In the genomic region with DNA sequence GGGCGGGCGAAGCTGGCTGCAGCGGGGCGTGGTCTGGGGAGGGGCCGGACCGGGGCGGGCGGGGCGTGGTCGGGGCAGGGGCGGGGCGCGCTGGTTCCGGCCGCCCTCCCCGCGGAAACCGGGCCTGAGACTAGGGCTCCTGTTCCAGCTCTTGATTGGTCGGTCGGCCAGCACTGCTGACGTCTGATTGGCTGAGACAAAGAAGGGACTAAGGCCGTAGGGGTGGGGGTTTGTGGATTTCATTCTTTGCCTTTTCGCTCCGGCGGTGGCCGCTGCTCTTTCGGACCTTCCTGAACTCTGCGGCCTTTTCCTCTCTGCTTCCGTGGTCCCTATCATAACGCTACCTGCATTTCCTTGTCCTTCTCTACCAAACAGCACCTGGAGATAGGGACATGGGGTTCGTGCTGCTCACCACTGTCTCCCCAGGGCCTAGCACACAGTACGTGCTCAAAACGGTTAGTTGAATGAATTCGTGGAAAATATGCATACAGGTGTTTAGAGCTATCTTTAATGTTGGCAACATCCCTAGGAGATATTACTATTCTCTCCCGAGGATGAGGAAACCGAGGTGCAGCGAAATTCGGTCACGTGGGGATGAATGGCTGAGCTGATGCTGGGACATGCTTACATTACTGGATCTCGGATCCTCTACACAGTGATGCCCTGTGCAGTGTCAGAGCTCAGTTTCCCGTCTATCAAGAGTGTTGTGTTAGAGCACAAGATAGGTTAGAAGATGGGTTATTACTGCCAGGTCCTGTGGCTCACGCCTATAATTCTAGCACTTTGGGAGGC, we compare ENCODE assay signal across 8 cellular contexts.
DNase-seq lines count a peak whose midpoint lies in the region; ATAC-seq and TF ChIP-seq lines count a peak whose summit lies in the region.

No MANE protein-coding gene starts in this region.

- H3K27me3 Mint-ChIP-seq in activated naive CD8-positive, alpha-beta T cell treated with anti-CD3 and anti-CD28 coated beads, Interleukin-2, amount 10 ng/mL, durations not matched to agents 7 days and 5 days: peaks cover 41% of the 10 kb centered on the region

- DNase-seq in GM06990 (ENCODE audit: extremely low read depth, insufficient read length): peak; percentile 80
- peak; percentile 85 for DNase-seq in HFF-Myc (ENCODE audit: extremely low read depth, low read depth)
- DNase-seq in NAMALWA (ENCODE audit: low spot score): peak; percentile 93
- peak; percentile 59 for DNase-seq in SKM-1 (lab: John Stamatoyannopoulos, UW; ENCODE audit: unreplicated experiment)
- DNase-seq in activated naive CD8-positive, alpha-beta T cell treated with anti-CD3 and anti-CD28 coated beads, Interleukin-2, amount 10 ng/mL, durations not matched to agents 7 days and 5 days: peak; percentile 85
- peak; percentile 92 to 97 for DNase-seq in cardiac muscle cell (ENCODE audit: low read depth in 1 of 2, low spot score in 1 of 2)
- peak; percentile 84 to 89 (median 86) for DNase-seq in ovary

- peaks cover 6% of the 10 kb centered on the region for H3K27me3 ChIP-seq in GM06990 (replicated peaks; ENCODE audit: control insufficient read depth, insufficient read depth, low read length)
- H3K27me3 ChIP-seq in cardiac muscle cell: peaks cover 19% of the 10 kb centered on the region
- no peaks in the 10 kb centered on the region for H3K27me3 ChIP-seq in ovary
- H3K27me3 ChIP-seq in thymus (ENCODE audit: control insufficient read depth, insufficient read depth): peaks cover 40% of the 10 kb centered on the region

- peak overlapping the region; percentile 90 for H3K4me3 Mint-ChIP-seq in activated naive CD8-positive, alpha-beta T cell treated with anti-CD3 and anti-CD28 coated beads, Interleukin-2, amount 10 ng/mL, durations not matched to agents 7 days and 5 days

- no peak for TF ChIP-seq POLR2A in ovary (IDR thresholded peaks at IDR 0.05)

- TF ChIP-seq CTCF in GM06990 (IDR thresholded peaks at IDR 0.05; ENCODE audit: insufficient read depth, low read length, poor library complexity, severe bottlenecking) (no peak), HFF-Myc (IDR thresholded peaks at IDR 0.05; ENCODE audit: low read depth, low read length, missing control alignments) (no peak), cardiac muscle cell (IDR thresholded peaks at IDR 0.05; ENCODE audit: low read depth, low read length) (no peak), ovary (IDR thresholded peaks at IDR 0.05) (no peak)

- POLR2A ChIA-PET in activated naive CD8-positive, alpha-beta T cell treated with anti-CD3 and anti-CD28 coated beads, Interleukin-2, amount 10 ng/mL, durations not matched to agents 7 days and 5 days (lab: Charles Lee): interaction anchor here (1.1 kb wide), 1 partner anchor 279 kb away, joined by 5 read pairs; the partner anchor contains the start of gene NDUFA6

- H3K36me3 ChIP-seq in GM06990 (ENCODE audit: control insufficient read depth, insufficient read depth, low read length) (no peaks in the 10 kb centered on the region), cardiac muscle cell (no peaks in the 10 kb centered on the region), ovary (no peaks in the 10 kb centered on the region), thymus (ENCODE audit: control insufficient read depth, insufficient read depth) (no peaks in the 10 kb centered on the region)

- no peak for TF ChIP-seq EP300 in ovary (IDR thresholded peaks at IDR 0.05)

- intact Hi-C loops in ovary (cut with DNase I): no loop called here

- peaks cover 14% of the 10 kb centered on the region for H3K4me1 Mint-ChIP-seq in activated naive CD8-positive, alpha-beta T cell treated with anti-CD3 and anti-CD28 coated beads, Interleukin-2, amount 10 ng/mL, durations not matched to agents 7 days and 5 days

- peaks cover 17% of the 10 kb centered on the region for H3K4me1 ChIP-seq in cardiac muscle cell (ENCODE audit: low read depth)
- H3K4me1 ChIP-seq in ovary (ENCODE audit: insufficient read depth): peaks cover 7% of the 10 kb centered on the region
- H3K4me1 ChIP-seq in thymus (ENCODE audit: control insufficient read depth, insufficient read depth, low read length): peaks cover 12% of the 10 kb centered on the region

- peak overlapping the region; percentile 66 for H3K4me3 ChIP-seq in GM06990 (replicated peaks; ENCODE audit: low read depth, low read length)
- H3K4me3 ChIP-seq in HFF-Myc (replicated peaks; ENCODE audit: low read depth, low read length): peak overlapping the region; percentile 67
- H3K4me3 ChIP-seq in cardiac muscle cell: peak overlapping the region; percentile 47
- peak overlapping the region; percentile 42 for H3K4me3 ChIP-seq in ovary
- H3K4me3 ChIP-seq in thymus (ENCODE audit: low read length): peak overlapping the region; percentile 56

- no peaks in the 10 kb centered on the region for H3K9me3 Mint-ChIP-seq in activated naive CD8-positive, alpha-beta T cell treated with anti-CD3 and anti-CD28 coated beads, Interleukin-2, amount 10 ng/mL, durations not matched to agents 7 days and 5 days

- WGBS in ovary, 3 donors: 5 to 9% (median 7%) methylated on average over 30 to 42 of the region's 42 CpGs
- 10% methylated on average over 42 of the region's 42 CpGs for WGBS in thymus

- H3K36me3 Mint-ChIP-seq in activated naive CD8-positive, alpha-beta T cell treated with anti-CD3 and anti-CD28 coated beads, Interleukin-2, amount 10 ng/mL, durations not matched to agents 7 days and 5 days: no peaks in the 10 kb centered on the region

- peak; percentile 99 for ATAC-seq in activated naive CD8-positive, alpha-beta T cell treated with anti-CD3 and anti-CD28 coated beads, Interleukin-2, amount 10 ng/mL, durations not matched to agents 7 days and 5 days (ENCODE audit: low read depth)

- H3K27ac Mint-ChIP-seq in activated naive CD8-positive, alpha-beta T cell treated with anti-CD3 and anti-CD28 coated beads, Interleukin-2, amount 10 ng/mL, durations not matched to agents 7 days and 5 days: peak overlapping the region; percentile 76

- no peaks in the 10 kb centered on the region for H3K9me3 ChIP-seq in cardiac muscle cell (ENCODE audit: low read depth)
- no peaks in the 10 kb centered on the region for H3K9me3 ChIP-seq in ovary
- peaks cover 1% of the 10 kb centered on the region for H3K9me3 ChIP-seq in thymus (ENCODE audit: control insufficient read depth)

- no peak overlapping the region for H3K27ac ChIP-seq in cardiac muscle cell
- H3K27ac ChIP-seq in ovary: no peak overlapping the region
- H3K27ac ChIP-seq in thymus (ENCODE audit: low read depth): no peak overlapping the region
